Comparison of ENCODE assay signal across 18 cellular contexts in the genomic region with DNA sequence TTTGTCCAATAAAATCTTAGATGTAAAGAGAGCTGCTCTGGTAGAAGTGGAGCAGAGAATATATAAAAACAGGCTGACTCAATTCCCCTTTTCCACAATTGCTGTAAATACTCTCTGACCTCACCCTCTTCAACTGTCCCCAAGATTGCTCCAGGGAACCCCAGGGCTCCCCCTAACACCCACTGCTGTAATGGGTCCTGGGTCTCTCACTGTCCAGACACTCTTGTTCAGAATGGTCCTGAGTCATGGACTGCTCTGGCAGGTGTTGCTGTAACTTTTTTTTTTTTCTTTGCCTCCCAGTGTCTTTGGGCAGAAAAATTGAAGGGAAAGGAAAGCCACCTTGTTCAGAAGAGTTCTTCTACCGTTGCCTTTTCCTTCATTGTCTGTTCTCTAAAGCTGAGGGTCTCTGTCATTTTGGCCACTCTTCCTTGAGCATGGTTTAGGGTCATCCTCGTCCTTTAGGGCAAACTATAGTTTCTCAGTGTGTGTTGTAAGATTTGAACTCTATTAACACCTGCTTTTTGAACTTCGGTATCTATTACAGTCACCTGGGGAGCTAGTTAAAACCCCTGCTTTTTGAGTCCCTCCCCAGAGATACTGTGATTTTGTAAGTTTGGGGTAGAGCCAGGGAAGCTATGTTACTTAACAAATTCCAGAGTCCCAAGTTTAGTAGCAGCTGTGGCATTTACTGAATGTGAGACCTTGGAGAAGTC.
DNase-seq lines count a peak whose midpoint lies in the region; ATAC-seq and TF ChIP-seq lines count a peak whose summit lies in the region.
"Had no signal": no experiment of that assay in that cellular context is flagged by ENCODE, and none has a peak within 500 bp of the region (broad histone marks: within the 10 kb centered on the region; RNA-seq: fewer than 3 reads in every experiment).

No MANE protein-coding gene starts in this region.

- H3K4me1 ChIP-seq in adipocyte (ENCODE audit: control insufficient read depth, insufficient read depth, low read length) (peaks cover 51% of the 10 kb centered on the region), aorta (ENCODE audit: control insufficient read depth in 1 of 2, insufficient read depth in 2 of 2, low read length in 2 of 2) (peaks cover 8 to 13% of the 10 kb centered on the region in 2 donors), tibial nerve (peaks cover 0 to 39% (median 9%) of the 10 kb centered on the region in 4 donors)
- H3K4me1 ChIP-seq: BLaER1 treated with 17β-estradiol and CSF1 and Interleukin-3, amounts not matched to agents 10 nM and 100 nM had no signal

- peak; percentile 23 for ATAC-seq in stimulated activated naive CD8-positive, alpha-beta T cell treated with anti-CD3 and anti-CD28 coated beads, Interleukin-15, Interleukin-2, amounts not matched to agents 100 U/mL and 50 U/mL, for 24 hours
- no peak for ATAC-seq in stimulated activated naive CD8-positive, alpha-beta T cell treated with anti-CD3 and anti-CD28 coated beads, Interleukin-15, amount 100 ng/mL, for 72 hours
- no peak for ATAC-seq in aorta (ENCODE audit: low FRiP score)
- no peak for ATAC-seq in GM19397 (IDR thresholded peaks at IDR 0.05; ENCODE audit: unreplicated experiment)

- H3K9me3 Mint-ChIP-seq in stimulated activated naive CD8-positive, alpha-beta T cell treated with anti-CD3 and anti-CD28 coated beads, Interleukin-15, amount 100 ng/mL, for 72 hours, result no peaks in the 10 kb centered on the region
- H3K9me3 Mint-ChIP-seq in mesothelial cell of epicardium, result no peaks in the 10 kb centered on the region
- H3K9me3 Mint-ChIP-seq: CD8-positive, alpha-beta memory T cell had no signal

- intact Hi-C loops in aorta (cut with DNase I), result no loop called here

- WGBS in aorta, 2 donors, result 86 to 91% methylated on average over 3 of the region's 3 CpGs
- WGBS in tibial nerve, 2 donors, result 90 to 98% methylated on average over 3 of the region's 3 CpGs

- peaks cover 52% of the 10 kb centered on the region for H3K27me3 Mint-ChIP-seq in stimulated activated naive CD8-positive, alpha-beta T cell treated with anti-CD3 and anti-CD28 coated beads, Interleukin-15, amount 100 ng/mL, for 72 hours
- H3K27me3 Mint-ChIP-seq in mesothelial cell of epicardium (ENCODE audit: low read depth), result no peaks in the 10 kb centered on the region

- H3K9me3 ChIP-seq in adipocyte (ENCODE audit: control insufficient read depth, low read length) (no peaks in the 10 kb centered on the region), aorta (ENCODE audit: control insufficient read depth, low read length) (no peaks in the 10 kb centered on the region), tibial nerve (no peaks in the 10 kb centered on the region)
- H3K9me3 ChIP-seq: BLaER1 treated with 17β-estradiol and CSF1 and Interleukin-3, amounts not matched to agents 10 nM and 100 nM had no signal

- TF ChIP-seq EP300 in tibial nerve (IDR thresholded peaks at IDR 0.05), result no peak

- H3K36me3 ChIP-seq in adipocyte (ENCODE audit: control insufficient read depth, insufficient read depth, low read length, severe bottlenecking), result peaks cover 21% of the 10 kb centered on the region
- H3K36me3 ChIP-seq in aorta (ENCODE audit: control insufficient read depth in 1 of 2, insufficient read depth in 2 of 2, low read length in 1 of 2), result peaks cover 3 to 4% of the 10 kb centered on the region in 2 donors
- H3K36me3 ChIP-seq in tibial nerve, result peaks cover 0 to 4% (median 0%) of the 10 kb centered on the region in 3 donors
- H3K36me3 ChIP-seq: BLaER1 treated with 17β-estradiol and CSF1 and Interleukin-3, amounts not matched to agents 10 nM and 100 nM had no signal

- no peak overlapping the region for H3K9ac ChIP-seq in adipocyte (ENCODE audit: low read length)
- H3K9ac ChIP-seq: BLaER1 treated with 17β-estradiol and CSF1 and Interleukin-3, amounts not matched to agents 10 nM and 100 nM had no signal

- no peaks in the 10 kb centered on the region for H3K36me3 Mint-ChIP-seq in mesothelial cell of epicardium
- H3K36me3 Mint-ChIP-seq: CD8-positive, alpha-beta memory T cell had no signal

- no peak overlapping the region for H3K4me3 Mint-ChIP-seq in stimulated activated naive CD8-positive, alpha-beta T cell treated with anti-CD3 and anti-CD28 coated beads, Interleukin-15, amount 100 ng/mL, for 72 hours
- H3K4me3 Mint-ChIP-seq in mesothelial cell of epicardium, result no peak overlapping the region
- H3K4me3 Mint-ChIP-seq: CD8-positive, alpha-beta memory T cell had no signal

- no peaks in the 10 kb centered on the region for H3K27me3 ChIP-seq in adipocyte (replicated peaks; ENCODE audit: control insufficient read depth, insufficient read depth, low read length)
- H3K27me3 ChIP-seq in aorta (ENCODE audit: control insufficient read depth in 1 of 2, insufficient read depth in 2 of 2, low read length in 1 of 2), result no peaks in the 10 kb centered on the region
- H3K27me3 ChIP-seq in tibial nerve, result no peaks in the 10 kb centered on the region
- H3K27me3 ChIP-seq: BLaER1 treated with 17β-estradiol and CSF1 and Interleukin-3, amounts not matched to agents 10 nM and 100 nM had no signal

- H3K4me1 Mint-ChIP-seq in stimulated activated naive CD8-positive, alpha-beta T cell treated with anti-CD3 and anti-CD28 coated beads, Interleukin-15, amount 100 ng/mL, for 72 hours, result no peaks in the 10 kb centered on the region
- H3K4me1 Mint-ChIP-seq in mesothelial cell of epicardium, result peaks cover 47% of the 10 kb centered on the region
- H3K4me1 Mint-ChIP-seq: CD8-positive, alpha-beta memory T cell had no signal

- no peak for TF ChIP-seq CTCF in mesothelial cell of epicardium (IDR thresholded peaks at IDR 0.05; ENCODE audit: unreplicated experiment)
- no peak for TF ChIP-seq CTCF in tibial nerve (IDR thresholded peaks at IDR 0.05)

- peak overlapping the region; percentile 19 to 61 for H3K27ac ChIP-seq in aorta (ENCODE audit: low read depth in 1 of 2, low read length in 2 of 2)
- H3K27ac ChIP-seq in tibial nerve, result no peak overlapping the region
- H3K27ac ChIP-seq: BLaER1 treated with 17β-estradiol and CSF1 and Interleukin-3, amounts not matched to agents 10 nM and 100 nM had no signal

- H3K4me3 ChIP-seq in adipocyte (ENCODE audit: low read length) (no peak overlapping the region), aorta (ENCODE audit: low read length in 2 of 2) (no peak overlapping the region), tibial nerve (no peak overlapping the region)
- H3K4me3 ChIP-seq: BLaER1 treated with 17β-estradiol and CSF1 and Interleukin-3, amounts not matched to agents 10 nM and 100 nM had no signal

- no peak overlapping the region for H3K27ac Mint-ChIP-seq in stimulated activated naive CD8-positive, alpha-beta T cell treated with anti-CD3 and anti-CD28 coated beads, Interleukin-15, amount 100 ng/mL, for 72 hours
- H3K27ac Mint-ChIP-seq in mesothelial cell of epicardium, result peak overlapping the region; percentile 14
- H3K27ac Mint-ChIP-seq: CD8-positive, alpha-beta memory T cell had no signal

- DNase-seq in stimulated activated naive CD8-positive, alpha-beta T cell treated with anti-CD3 and anti-CD28 coated beads, Interleukin-15, Interleukin-2, amounts not matched to agents 100 U/mL and 50 U/mL, for 24 hours, result no peak
- DNase-seq in stimulated activated naive CD8-positive, alpha-beta T cell treated with anti-CD3 and anti-CD28 coated beads, Interleukin-15, amount 100 ng/mL, for 72 hours, result no peak
- peak; percentile 29 for DNase-seq in adipocyte (ENCODE audit: low read depth)
- no peak for DNase-seq in mesothelial cell of epicardium (ENCODE audit: low spot score in 2 of 2, unreplicated experiment in 2 of 2)
- no peak for DNase-seq in aorta
- no peak for DNase-seq in tibial nerve (ENCODE audit: low spot score in 2 of 2)
- no peak for DNase-seq in activated CD4-positive, alpha-beta T cell treated with anti-CD3 and anti-CD28 coated beads for 1 hour
- DNase-seq: CD8-positive, alpha-beta memory T cell; DND-41; GF-D8; HCEC 1CT; KBM-7; NCI-H1092 treated with DMSO at 0.1 percent for 48 hours; NCI-H2081 treated with DMSO at 0.1 percent for 48 hours; NCI-H510A; NCI-H774 had no signal

- no peak for TF ChIP-seq POLR2A in tibial nerve (IDR thresholded peaks at IDR 0.05)

Comparison
In these comparisons a context has a peak if more than half of its experiments do, and no peak if none do; other contexts are left out.
1. H3K27ac ChIP-seq: peak in aorta (2 of 2); none in tibial nerve (0 of 4).